11 cellular contexts compared by ENCODE assay signal in the genomic region with DNA sequence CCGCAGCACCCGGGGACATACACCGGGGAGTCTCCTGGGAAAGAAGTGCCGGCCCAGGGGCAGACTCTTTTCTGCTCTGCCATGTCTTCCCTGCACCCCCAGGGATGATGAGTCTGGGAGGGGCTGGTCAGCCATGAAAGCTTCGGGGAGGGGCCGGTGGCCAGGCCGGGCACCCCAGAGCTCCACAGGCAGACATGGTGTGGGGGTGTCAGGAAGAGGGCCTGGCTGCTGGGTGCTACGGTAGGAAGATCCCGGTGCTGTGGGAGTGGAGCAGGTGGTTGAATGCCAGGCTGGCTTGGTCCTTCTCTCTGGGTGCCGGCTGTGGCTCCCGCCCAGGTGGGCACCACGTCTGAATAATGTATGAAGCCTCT. TPM values are rescaled to one million over a fixed set of nuclear protein-coding genes. Genes with fewer than 3 reads are reported as not detected.
DNase-seq lines count a peak whose midpoint lies in the region; ATAC-seq and TF ChIP-seq lines count a peak whose summit lies in the region.
"Had no signal": no experiment of that assay in that cellular context is flagged by ENCODE, and none has a peak within 500 bp of the region (broad histone marks: within the 10 kb centered on the region; RNA-seq: fewer than 3 reads in every experiment).

No MANE protein-coding gene starts in this region.

- H3F3A ChIP-seq in GM23338 (replicated peaks; ENCODE audit: low read depth): no peaks in the 10 kb centered on the region

- H3K27ac ChIP-seq in mesenchymal stem cell (ENCODE audit: low read length, poor library complexity, severe bottlenecking) (no peak overlapping the region), urinary bladder (ENCODE audit: low read depth) (peak overlapping the region; percentile 87), GM23338 (ENCODE audit: low read depth) (no peak overlapping the region)
- H3K27ac ChIP-seq: parathyroid adenoma, SJSA1 had no signal

- no peak overlapping the region for H3K4me2 ChIP-seq in mesenchymal stem cell (ENCODE audit: low read length, poor library complexity, severe bottlenecking)
- H3K4me2 ChIP-seq in GM23338: no peak overlapping the region

- no peak overlapping the region for H2AFZ ChIP-seq in mesenchymal stem cell (ENCODE audit: low read depth, low read length)
- no peak overlapping the region for H2AFZ ChIP-seq in GM23338
- H2AFZ ChIP-seq: parathyroid adenoma had no signal

- H2BK12ac ChIP-seq in mesenchymal stem cell (ENCODE audit: low read length in 2 of 2): peak overlapping the region in 1 of 2 experiments; percentile 64

- H2BK5ac ChIP-seq in mesenchymal stem cell (ENCODE audit: low read depth, low read length, poor library complexity, severe bottlenecking): no peak overlapping the region

- no peaks in the 10 kb centered on the region for H3K9me3 Mint-ChIP-seq in activated naive CD4-positive, alpha-beta T cell treated with anti-CD3 and anti-CD28 coated beads, Interleukin-2, amount 50 U/mL, for 72 hours
- no peaks in the 10 kb centered on the region for H3K9me3 Mint-ChIP-seq in GM23338

- H3K9ac ChIP-seq in mesenchymal stem cell (ENCODE audit: low read length): peak overlapping the region; percentile 88
- H3K9ac ChIP-seq: parathyroid adenoma had no signal

- no peak overlapping the region for H3K23ac ChIP-seq in mesenchymal stem cell (ENCODE audit: low read length in 2 of 2)

- no peak overlapping the region for H3K18ac ChIP-seq in mesenchymal stem cell (ENCODE audit: low read depth in 1 of 2, low read length in 2 of 2)

- no peak overlapping the region for H2BK120ac ChIP-seq in mesenchymal stem cell (ENCODE audit: low read depth, low read length)

- H3K27me3 Mint-ChIP-seq in GM23338 (ENCODE audit: insufficient read depth, low read depth, poor library complexity): peaks cover 4% of the 10 kb centered on the region

- no peak for DNase-seq in activated naive CD4-positive, alpha-beta T cell treated with anti-CD3 and anti-CD28 coated beads, Interleukin-2, amount 50 U/mL, for 72 hours (ENCODE audit: low spot score in 2 of 2)
- DNase-seq in activated naive CD4-positive, alpha-beta T cell (lab: John Stamatoyannopoulos, UW): no peak
- DNase-seq in mesenchymal stem cell (no peak), epidermal melanocyte (ENCODE audit: insufficient read length, low spot score) (no peak), GM23338 (ENCODE audit: low spot score) (no peak)
- DNase-seq: BE2C, dermis blood vessel endothelial cell, NCI-H226 had no signal

- peaks cover 2% of the 10 kb centered on the region; the same call in 1 of the 3 replicates for H3K4me1 Mint-ChIP-seq in GM23338

- peak overlapping the region; percentile 16 to 29 for H3K27ac Mint-ChIP-seq in activated naive CD4-positive, alpha-beta T cell treated with anti-CD3 and anti-CD28 coated beads, Interleukin-2, amount 50 U/mL, for 72 hours
- H3K27ac Mint-ChIP-seq in GM23338: no peak overlapping the region

- H4K91ac ChIP-seq in mesenchymal stem cell (ENCODE audit: low read length): no peak overlapping the region

- ATAC-seq in activated naive CD4-positive, alpha-beta T cell treated with anti-CD3 and anti-CD28 coated beads, Interleukin-2, amount 50 U/mL, for 72 hours: no peak
- no peak for ATAC-seq in GM23338

- TF ChIP-seq CTCF in GM23338 (conservative IDR thresholded peaks at IDR 0.05; ENCODE audit: low read depth in 2 of 2): no peak

- no peaks in the 10 kb centered on the region for H3K36me3 Mint-ChIP-seq in activated naive CD4-positive, alpha-beta T cell treated with anti-CD3 and anti-CD28 coated beads, Interleukin-2, amount 50 U/mL, for 72 hours
- no peaks in the 10 kb centered on the region for H3K36me3 Mint-ChIP-seq in GM23338 (ENCODE audit: low read depth)

- H3K79me1 ChIP-seq in mesenchymal stem cell (replicated peaks; ENCODE audit: low read length, poor library complexity, severe bottlenecking): peaks cover 2% of the 10 kb centered on the region

- H2BK15ac ChIP-seq in mesenchymal stem cell (ENCODE audit: low read depth, poor library complexity, severe bottlenecking): no peak overlapping the region

- H3K9me2 ChIP-seq in GM23338 (ENCODE audit: insufficient read depth): no peaks in the 10 kb centered on the region

- no peaks in the 10 kb centered on the region for H3K9me3 ChIP-seq in mesenchymal stem cell (ENCODE audit: control insufficient read depth, low read length)
- H3K9me3 ChIP-seq: BE2C had no signal

- H4K8ac ChIP-seq in mesenchymal stem cell (ENCODE audit: low read length): no peak overlapping the region

- no peaks in the 10 kb centered on the region for H3K79me2 ChIP-seq in GM23338 (replicated peaks; ENCODE audit: insufficient read depth)
- H3K79me2 ChIP-seq: parathyroid adenoma had no signal

- no peak overlapping the region for H3K4ac ChIP-seq in mesenchymal stem cell (ENCODE audit: low read depth in 1 of 2, low read length in 2 of 2)

- H2AK5ac ChIP-seq in mesenchymal stem cell (ENCODE audit: low read length, severe bottlenecking): no peak overlapping the region

- H3K4me1 ChIP-seq in mesenchymal stem cell (ENCODE audit: control insufficient read depth, insufficient read depth, low read depth, low read length) (peaks cover 55% of the 10 kb centered on the region), urinary bladder (ENCODE audit: insufficient read depth) (no peaks in the 10 kb centered on the region), GM23338 (ENCODE audit: insufficient read depth) (no peaks in the 10 kb centered on the region)
- H3K4me1 ChIP-seq: BE2C, parathyroid adenoma had no signal

- no peaks in the 10 kb centered on the region for H4K20me1 ChIP-seq in GM23338 (replicated peaks; ENCODE audit: insufficient read depth)

- peak overlapping the region in 1 of 2 experiments; percentile 86 for H3K4me3 ChIP-seq in mesenchymal stem cell (ENCODE audit: insufficient read depth in 1 of 2, low read depth in 1 of 2, low read length in 2 of 2)
- peak overlapping the region; percentile 62 for H3K4me3 ChIP-seq in urinary bladder (ENCODE audit: low read depth, low read length)
- H3K4me3 ChIP-seq in GM23338: no peak overlapping the region
- H3K4me3 ChIP-seq: SJSA1 had no signal

- 89% methylated on average over 12 of the region's 12 CpGs for WGBS in mesenchymal stem cell
- WGBS in urinary bladder: 54% methylated on average over 12 of the region's 12 CpGs

- H3K4me3 Mint-ChIP-seq in GM23338: no peak overlapping the region

- H3K36me3 ChIP-seq in mesenchymal stem cell (ENCODE audit: control insufficient read depth in 1 of 2, insufficient read depth in 2 of 2, low read depth in 1 of 2, low read length in 2 of 2) (no peaks in the 10 kb centered on the region), urinary bladder (ENCODE audit: insufficient read depth) (no peaks in the 10 kb centered on the region), GM23338 (ENCODE audit: insufficient read depth) (no peaks in the 10 kb centered on the region)
- H3K36me3 ChIP-seq: BE2C, SJSA1 had no signal

- no peak overlapping the region for H3K14ac ChIP-seq in mesenchymal stem cell (ENCODE audit: low read length in 2 of 2)

- H3K27me3 ChIP-seq in mesenchymal stem cell (ENCODE audit: control insufficient read depth in 1 of 2, insufficient read depth in 1 of 2, low read length in 2 of 2): peaks cover 0 to 32% of the 10 kb centered on the region in 2 experiments
- H3K27me3 ChIP-seq in GM23338 (ENCODE audit: insufficient read depth): no peaks in the 10 kb centered on the region
- H3K27me3 ChIP-seq: BE2C had no signal

TF ChIP-seq in GM23338, 12 proteins besides CTCF, POLR2A, EP300 and RAD21 (continues in another document):
- TF ChIP-seq EZH2 (IDR thresholded peaks at IDR 0.05; ENCODE audit: low read depth, unreplicated experiment) (no peak), ZNF114 (CRISPR knock-in tag; IDR thresholded peaks at IDR 0.05) (no peak)

RNA-seq across cellular contexts. Expression of a gene that starts 17.4 kb away (rescaled TPM):
- 100 to 1,000 TPM; 102 to 263 TPM for total RNA-seq in activated naive CD4-positive, alpha-beta T cell treated with anti-CD3 and anti-CD28 coated beads, Interleukin-2, amount 50 U/mL, for 72 hours
- polyA plus RNA-seq in mesenchymal stem cell (2013, experiment 1 of 2): 1.3 TPM
- 1.3 TPM for polyA plus RNA-seq in mesenchymal stem cell (2013, experiment 2 of 2)
- total RNA-seq in urinary bladder: 50.7 TPM
- 160 TPM for polyA plus RNA-seq in urinary bladder
- not detected in 2 replicates for total RNA-seq in GM23338 (2014; rRNA removed; shearing (Covaris generic))
- 0.84 and 0.96 TPM in 2 replicates for polyA plus RNA-seq in GM23338 (2016; fragmentation: Nextera tagmentation; extraction: Ambion mirVana)
- total RNA-seq: dermis blood vessel endothelial cell had no signal

RNA-seq across cellular contexts. Expression of a gene that starts 21.4 kb away (rescaled TPM):
- total RNA-seq in activated naive CD4-positive, alpha-beta T cell treated with anti-CD3 and anti-CD28 coated beads, Interleukin-2, amount 50 U/mL, for 72 hours: under 1 TPM; 0.12 to 0.20 TPM
- not detected for polyA plus RNA-seq in mesenchymal stem cell (2013, experiment 1 of 2)
- not detected for polyA plus RNA-seq in mesenchymal stem cell (2013, experiment 2 of 2)
- not detected for total RNA-seq in urinary bladder
- polyA plus RNA-seq in urinary bladder (0.28 TPM), GM23338 (2016; fragmentation: Nextera tagmentation; extraction: Ambion mirVana) (not detected in 2 replicates)
- 0.04 TPM in 1 of 2 replicates, not detected in the other for total RNA-seq in GM23338 (2014; rRNA removed; shearing (Covaris generic))
- total RNA-seq: dermis blood vessel endothelial cell, SJSA1 had no signal

RNA-seq across cellular contexts. Expression of a gene that starts 31.5 kb away (rescaled TPM):
- not detected for total RNA-seq in activated naive CD4-positive, alpha-beta T cell treated with anti-CD3 and anti-CD28 coated beads, Interleukin-2, amount 50 U/mL, for 72 hours
- not detected for polyA plus RNA-seq in mesenchymal stem cell (2013, experiment 1 of 2)
- 0.07 TPM for polyA plus RNA-seq in mesenchymal stem cell (2013, experiment 2 of 2)
- total RNA-seq in urinary bladder: 32.6 TPM
- polyA plus RNA-seq in urinary bladder (4.6 TPM), GM23338 (2016; fragmentation: Nextera tagmentation; extraction: Ambion mirVana) (not detected in 2 replicates)
- not detected in 2 replicates for total RNA-seq in GM23338 (2014; rRNA removed; shearing (Covaris generic))
- total RNA-seq: dermis blood vessel endothelial cell, SJSA1 had no signal

RNA-seq across cellular contexts. Expression of a gene that starts 35.5 kb away (rescaled TPM):
- total RNA-seq in activated naive CD4-positive, alpha-beta T cell treated with anti-CD3 and anti-CD28 coated beads, Interleukin-2, amount 50 U/mL, for 72 hours: not detected
- not detected for polyA plus RNA-seq in mesenchymal stem cell (2013, experiment 1 of 2)
- not detected for polyA plus RNA-seq in mesenchymal stem cell (2013, experiment 2 of 2)
- total RNA-seq in urinary bladder: 3.4 TPM
- polyA plus RNA-seq in urinary bladder (35.6 TPM), GM23338 (2016; fragmentation: Nextera tagmentation; extraction: Ambion mirVana) (not detected in 2 replicates)
- total RNA-seq in GM23338 (2014; rRNA removed; shearing (Covaris generic)): not detected in 2 replicates
- total RNA-seq: dermis blood vessel endothelial cell, SJSA1 had no signal

RNA-seq across cellular contexts. Expression of a gene that starts 49.2 kb away (rescaled TPM):
- total RNA-seq in activated naive CD4-positive, alpha-beta T cell treated with anti-CD3 and anti-CD28 coated beads, Interleukin-2, amount 50 U/mL, for 72 hours: 10 to 100 TPM; 10.3 to 12.9 TPM
- not detected for polyA plus RNA-seq in mesenchymal stem cell (2013, experiment 1 of 2)
- polyA plus RNA-seq in mesenchymal stem cell (2013, experiment 2 of 2): not detected
- 61.6 TPM for total RNA-seq in urinary bladder
- polyA plus RNA-seq in urinary bladder (39.3 TPM), GM23338 (2016; fragmentation: Nextera tagmentation; extraction: Ambion mirVana) (not detected in 2 replicates)
- total RNA-seq in GM23338 (2014; rRNA removed; shearing (Covaris generic)): not detected in 2 replicates
- total RNA-seq: dermis blood vessel endothelial cell had no signal

Comparison
In these comparisons a context has a peak if more than half of its experiments do, and no peak if none do; other contexts are left out.
1. RNA of a gene that starts 17.4 kb away (total RNA-seq): 102 to 263 TPM in activated naive CD4-positive, alpha-beta T cell treated with anti-CD3 and anti-CD28 coated beads, Interleukin-2, amount 50 U/mL, for 72 hours and 50.7 TPM in urinary bladder (single experiment); not detected in GM23338; every median in the first group is over 10 times any median in the second.
2. RNA of a gene that starts 31.5 kb away (total RNA-seq): 32.6 TPM in urinary bladder (single experiment); not detected in activated naive CD4-positive, alpha-beta T cell treated with anti-CD3 and anti-CD28 coated beads, Interleukin-2, amount 50 U/mL, for 72 hours and not detected in GM23338; every median in the first group is over 10 times any median in the second.